ENCODE assay signal across 8 cellular contexts in genomic region chr11:45147871-45148270, GRCh38. TPM values are rescaled to one million over a fixed set of nuclear protein-coding genes. Genes with fewer than 3 reads are reported as not detected.
DNase-seq lines count a peak whose midpoint lies in the region; ATAC-seq, FAIRE-seq and TF ChIP-seq lines count a peak whose summit lies in the region.

No MANE protein-coding gene starts in this region.

- H3K4me2 ChIP-seq in astrocyte (ENCODE audit: low read length) (peak overlapping the region; percentile 95), HepG2 (ENCODE audit: low read depth, low read length) (peak overlapping the region; percentile 99)

- H3K9me3 ChIP-seq in astrocyte (ENCODE audit: insufficient read depth, low read depth, low read length), result no peaks in the 10 kb centered on the region
- no peaks in the 10 kb centered on the region for H3K9me3 ChIP-seq in HepG2 (ENCODE audit: low read length)
- no peaks in the 10 kb centered on the region for H3K9me3 ChIP-seq in testis

- H2AFZ ChIP-seq in astrocyte (ENCODE audit: low read depth, low read length) (peak overlapping the region; percentile 97), HepG2 (ENCODE audit: low read length) (no peak overlapping the region)

- H3K9me3 Mint-ChIP-seq in activated CD4-positive, alpha-beta T cell treated with anti-CD3 and anti-CD28 coated beads for 36 hours (ENCODE audit: low read depth), result no peaks in the 10 kb centered on the region
- no peaks in the 10 kb centered on the region for H3K9me3 Mint-ChIP-seq in astrocyte (ENCODE audit: unreplicated experiment)

- H3K4me3 Mint-ChIP-seq in activated CD4-positive, alpha-beta T cell treated with anti-CD3 and anti-CD28 coated beads for 36 hours, result peak overlapping the region; percentile 81
- H3K4me3 Mint-ChIP-seq in astrocyte (ENCODE audit: unreplicated experiment), result peak overlapping the region; percentile 93

- H3K9ac ChIP-seq in astrocyte (ENCODE audit: low read length) (peak overlapping the region; percentile 89), HepG2 (ENCODE audit: insufficient read depth, low read depth, low read length) (peak overlapping the region; percentile 74)

- TF ChIP-seq POLR2A in HepG2 (IDR thresholded peaks at IDR 0.05; ENCODE audit: insufficient read depth in 1 of 2, low read depth in 2 of 2, low read length in 2 of 2) (no peak), testis (IDR thresholded peaks at IDR 0.05) (no peak)

- H4K20me1 ChIP-seq in astrocyte (ENCODE audit: insufficient read depth, low read length), result peaks cover 28% of the 10 kb centered on the region
- H4K20me1 ChIP-seq in HepG2 (ENCODE audit: insufficient read depth, low read length), result no peaks in the 10 kb centered on the region

- H3K4me1 ChIP-seq in astrocyte (ENCODE audit: insufficient read depth, low read length) (peaks cover 16% of the 10 kb centered on the region), HepG2 (ENCODE audit: insufficient read depth, low read length) (peaks cover 24% of the 10 kb centered on the region), testis (peaks cover 11% of the 10 kb centered on the region)

- ATAC-seq in activated CD4-positive, alpha-beta T cell treated with anti-CD3 and anti-CD28 coated beads for 36 hours, result no peak
- no peak for ATAC-seq in HepG2

- H3K27ac ChIP-seq in astrocyte (ENCODE audit: low read depth, low read length) (no peak overlapping the region), HepG2 (ENCODE audit: extremely low read length, insufficient read depth, low read length) (peak overlapping the region; percentile 56), testis (peak overlapping the region; percentile 88 to 96)

- TSS peak; percentile 51 for BruUV-seq in HepG2 (replicated peaks; lab: Mats Ljungman, UMichigan)

- H3K27me3 Mint-ChIP-seq in activated CD4-positive, alpha-beta T cell treated with anti-CD3 and anti-CD28 coated beads for 36 hours, result peaks cover 13% of the 10 kb centered on the region
- peaks cover 21% of the 10 kb centered on the region for H3K27me3 Mint-ChIP-seq in astrocyte (ENCODE audit: low read depth, unreplicated experiment)

- H3K79me2 ChIP-seq in astrocyte (ENCODE audit: insufficient read depth, low read length) (peaks cover 37% of the 10 kb centered on the region), HepG2 (ENCODE audit: insufficient read depth, low read length) (peaks cover 15% of the 10 kb centered on the region)

- intact Hi-C loops in activated CD4-positive, alpha-beta T cell treated with anti-CD3 and anti-CD28 coated beads for 36 hours (cut with DNase I, micrococcal nuclease), result loop anchor here (1.0 to 10.0 kb wide), 8 partner anchors 32 to 769 kb away; partner anchors contain the start of genes CD82 (in 1 of the 2), CHST1 (in 1 of the 2), PEX16 (in 1 of the 2) and SLC35C1 (in 1 of the 2)
- intact Hi-C loops in HepG2 (cut with micrococcal nuclease; ENCODE audit: unreplicated experiment), result loop anchor here (2.0 kb wide), 1 partner anchor 33 kb away; no protein-coding TSS in a partner anchor
- intact Hi-C loops in testis (cut with DNase I; ENCODE audit: low total_unique reads), result loop anchor here (10.0 kb wide), 1 partner anchor 67 kb away; no protein-coding TSS in a partner anchor

- H3K4me3 ChIP-seq in astrocyte (ENCODE audit: insufficient read depth, low read depth, low read length), result peak overlapping the region; percentile 90
- peak overlapping the region; percentile 67 to 82 (median 79) for H3K4me3 ChIP-seq in HepG2 (replicated peaks in 1 of 3; ENCODE audit: insufficient read depth in 1 of 3, low read depth in 2 of 3, low read length in 3 of 3)
- peak overlapping the region; percentile 71 to 80 for H3K4me3 ChIP-seq in testis

- no peak for DNase-seq in activated CD4-positive, alpha-beta T cell treated with anti-CD3 and anti-CD28 coated beads for 36 hours
- no peak for DNase-seq in activated CD4-positive, alpha-beta T cell treated with anti-CD3 and anti-CD28 coated beads for 48 hours
- DNase-seq in astrocyte (ENCODE audit: low read depth), result no peak
- no peak for DNase-seq in HepG2 (ENCODE audit: low spot score)
- DNase-seq in testis, result no peak
- no peak for DNase-seq in stimulated activated CD4-positive, alpha-beta T cell treated with anti-CD3 and anti-CD28 coated beads, Interleukin-4, amount 100 ng/mL, for 1 hour
- no peak for DNase-seq in foreskin melanocyte
- DNase-seq in SW 1271 (lab: John Stamatoyannopoulos, UW), result no peak

- no peak for TF ChIP-seq EP300 in HepG2 (IDR thresholded peaks at IDR 0.05; ENCODE audit: low read depth in 2 of 2, low read length in 2 of 2)
- TF ChIP-seq EP300 in HepG2 (CRISPR knock-in tag; IDR thresholded peaks at IDR 0.05; ENCODE audit: borderline replicate concordance), result no peak

- peaks cover 8% of the 10 kb centered on the region for H3K27me3 ChIP-seq in astrocyte (ENCODE audit: insufficient read depth, low read length)
- peaks cover 2 to 25% of the 10 kb centered on the region in 2 experiments; a peak in 3 of 5 replicates for H3K27me3 ChIP-seq in HepG2 (ENCODE audit: control insufficient read depth in 1 of 2, insufficient read depth in 2 of 2, low read length in 2 of 2)
- no peaks in the 10 kb centered on the region for H3K27me3 ChIP-seq in testis

- peaks cover 19% of the 10 kb centered on the region for H3K4me1 Mint-ChIP-seq in activated CD4-positive, alpha-beta T cell treated with anti-CD3 and anti-CD28 coated beads for 36 hours
- H3K4me1 Mint-ChIP-seq in astrocyte (ENCODE audit: low read depth, unreplicated experiment), result peaks cover 13% of the 10 kb centered on the region

- POLR2A ChIA-PET in activated CD4-positive, alpha-beta T cell treated with anti-CD3 and anti-CD28 coated beads for 36 hours (lab: Charles Lee), result no interaction called here
- POLR2A ChIA-PET in HepG2 (lab: Yijun Ruan, JAX), result interaction anchor here (1.9 kb wide), 1 partner anchor 33 kb away, joined by 9 read pairs; no protein-coding TSS in a partner anchor

- no peak for TF ChIP-seq RAD21 in HepG2 (CRISPR knock-in tag; IDR thresholded peaks at IDR 0.05)

- WGBS in HepG2 (ENCODE audit: low lambda C conversion rate), result 48% methylated on average over 5 of the region's 6 CpGs
- WGBS in testis, 2 donors, result 27 to 39% methylated on average over 6 of the region's 6 CpGs

- CTCF ChIA-PET in activated CD4-positive, alpha-beta T cell treated with anti-CD3 and anti-CD28 coated beads for 36 hours (lab: Charles Lee), result no interaction called here
- CTCF ChIA-PET in HepG2 (lab: Yijun Ruan, JAX; ENCODE audit: low intra/inter-chr PET ratio, low total read pairs), result no interaction called here

- in situ Hi-C loops in HepG2 (cut with HindIII; ENCODE audit: extremely low pct_ligation_motif_present, low pct_unique_long_range_greater_than_20kb), result no loop called here

- FAIRE-seq in astrocyte (lab: Jason Lieb, UNC) (no peak), HepG2 (lab: Jason Lieb, UNC) (no peak)

- no peaks in the 10 kb centered on the region for H3K36me3 Mint-ChIP-seq in activated CD4-positive, alpha-beta T cell treated with anti-CD3 and anti-CD28 coated beads for 36 hours (ENCODE audit: low read depth)
- H3K36me3 Mint-ChIP-seq in astrocyte (ENCODE audit: low read depth, unreplicated experiment), result peaks cover 1% of the 10 kb centered on the region

- H3K36me3 ChIP-seq in astrocyte (ENCODE audit: insufficient read depth, low read length) (no peaks in the 10 kb centered on the region), HepG2 (replicated peaks in 1 of 2; ENCODE audit: control insufficient read depth in 1 of 2, insufficient read depth in 2 of 2, low read length in 2 of 2) (no peaks in the 10 kb centered on the region), testis (ENCODE audit: low read depth, missing control alignments) (no peaks in the 10 kb centered on the region)

- no peak for TF ChIP-seq CTCF in astrocyte (IDR thresholded peaks at IDR 0.05; ENCODE audit: insufficient read depth, low read depth, low read length)
- TF ChIP-seq CTCF in HepG2 (CRISPR knock-in tag; IDR thresholded peaks at IDR 0.05), result no peak
- no peak for TF ChIP-seq CTCF in testis (IDR thresholded peaks at IDR 0.05)

- peak overlapping the region; percentile 74 for H3K27ac Mint-ChIP-seq in activated CD4-positive, alpha-beta T cell treated with anti-CD3 and anti-CD28 coated beads for 36 hours
- peak overlapping the region; percentile 89 for H3K27ac Mint-ChIP-seq in astrocyte (ENCODE audit: unreplicated experiment)

TF ChIP-seq in HepG2, 621 proteins besides CTCF, POLR2A, EP300 and RAD21 (continues in another document):
- TF ChIP-seq ZNF414 (CRISPR knock-in tag; IDR thresholded peaks at IDR 0.05), result 0 out of 2 replicates have a peak, but pooled peaks have one; percentile 1

RNA-seq across cellular contexts. Expression of gene PRDM11, which starts 1.4 kb away (rescaled TPM):
- total RNA-seq in activated CD4-positive, alpha-beta T cell treated with anti-CD3 and anti-CD28 coated beads for 36 hours, result under 1 TPM; 0.61 to 0.94 TPM
- total RNA-seq in astrocyte, result 9.1 and 9.9 TPM in 2 replicates
- total RNA-seq in HepG2 (2016; rRNA removed; fragmentation: Illumina TruSeq; extraction: Trizol), result 4.1 and 4.7 TPM in 2 replicates
- total RNA-seq in HepG2 (2016; cell fraction: cytosol; rRNA removed; fragmentation: Illumina TruSeq; extraction: Trizol; ENCODE audit: low read depth), result 1.5 and 1.8 TPM in 2 replicates
- 3.4 and 4.3 TPM in 2 replicates for total RNA-seq in HepG2 (2016; cell fraction: insoluble cytoplasmic fraction; rRNA removed; fragmentation: Illumina TruSeq; extraction: Trizol)
- total RNA-seq in HepG2 (2016; cell fraction: membrane; rRNA removed; fragmentation: Illumina TruSeq; extraction: Trizol), result 3.9 and 5.2 TPM in 2 replicates
- total RNA-seq in HepG2 (2016; cell fraction: nucleus; rRNA removed; fragmentation: Illumina TruSeq; extraction: Trizol), result 4.6 and 6.1 TPM in 2 replicates
- polyA plus RNA-seq in HepG2 (2011; rRNA removed), result 3.3 and 3.4 TPM in 2 replicates
- polyA plus RNA-seq in HepG2 (2011; cell fraction: cytosol; rRNA removed), result 2.0 and 2.7 TPM in 2 replicates
- 6.4 and 6.7 TPM in 2 replicates for polyA plus RNA-seq in HepG2 (2011; cell fraction: nucleus; rRNA removed)
- polyA plus RNA-seq in HepG2 (2012), result 2.3 and 2.4 TPM in 2 replicates
- polyA plus RNA-seq in HepG2 (2016; cell fraction: cytosol; fragmentation: Illumina TruSeq; extraction: Trizol; ENCODE audit: low read depth), result 0.77 and 0.81 TPM in 2 replicates
- 2.8 and 4.0 TPM in 2 replicates for polyA plus RNA-seq in HepG2 (2016; cell fraction: insoluble cytoplasmic fraction; fragmentation: Illumina TruSeq; extraction: Trizol; ENCODE audit: low read depth)
- 2.1 and 2.4 TPM in 2 replicates for polyA plus RNA-seq in HepG2 (2016; cell fraction: membrane; fragmentation: Illumina TruSeq; extraction: Trizol; ENCODE audit: low read depth)
- 7.1 and 7.4 TPM in 2 replicates for polyA plus RNA-seq in HepG2 (2016; cell fraction: nucleus; fragmentation: Illumina TruSeq; extraction: Trizol; ENCODE audit: insufficient read depth, low read depth)
- 7.8 and 17.5 TPM in 2 replicates for polyA minus RNA-seq in HepG2 (2011; rRNA and poly(A)+ RNA removed; ENCODE audit: low replicate concordance)
- 3.5 and 6.2 TPM in 2 replicates for polyA minus RNA-seq in HepG2 (2011; cell fraction: cytosol; rRNA and poly(A)+ RNA removed)
- 5.0 and 7.6 TPM in 2 replicates for polyA minus RNA-seq in HepG2 (2011; cell fraction: nucleus; rRNA and poly(A)+ RNA removed)
- 10 to 100 TPM; 13.6 to 15.9 TPM for total RNA-seq in testis
- polyA plus RNA-seq in testis (ENCODE audit: insufficient read depth, low read depth, low replicate concordance), result 6.4 TPM
